ENCODE assay signal across 23 cellular contexts in genomic region chr3:44159901-44160300, GRCh38.
"Had no signal": no experiment of that assay in that cellular context is flagged by ENCODE, and none has a peak within 500 bp of the region (broad histone marks: within the 10 kb centered on the region; RNA-seq: fewer than 3 reads in every experiment).

No MANE protein-coding gene starts in this region.

- H3K27me3 ChIP-seq: colonic mucosa, gastrocnemius medialis had no signal

- ATAC-seq: effector memory CD8-positive, alpha-beta T cell; esophagus mucosa; foreskin keratinocyte; gastrocnemius medialis; gastroesophageal sphincter had no signal

- H3K9me3 ChIP-seq: colonic mucosa, esophagus squamous epithelium, gastrocnemius medialis, gastroesophageal sphincter had no signal

- H3K27ac Mint-ChIP-seq: dendritic cell treated with granulocyte-macrophage colony-stimulating factor and Interleukin-4, amounts not matched to agents 40 ng/mL and 50 ng/mL, for 4 days; effector memory CD8-positive, alpha-beta T cell; endodermal cell had no signal

- H3K9me3 Mint-ChIP-seq: dendritic cell treated with granulocyte-macrophage colony-stimulating factor and Interleukin-4, amounts not matched to agents 40 ng/mL and 50 ng/mL, for 4 days; effector memory CD8-positive, alpha-beta T cell; endodermal cell had no signal

- H3K27ac ChIP-seq: colonic mucosa, coronary artery, dorsolateral prefrontal cortex, epithelial cell of prostate, esophagus squamous epithelium, foreskin keratinocyte, gastrocnemius medialis, gastroesophageal sphincter had no signal

- H3K4me3 ChIP-seq: colonic mucosa, coronary artery, dorsolateral prefrontal cortex, esophagus squamous epithelium, gastrocnemius medialis, gastroesophageal sphincter had no signal

- H3K4me1 Mint-ChIP-seq: endodermal cell had no signal

- H3K36me3 ChIP-seq: colonic mucosa, esophagus squamous epithelium, gastrocnemius medialis, gastroesophageal sphincter had no signal

- DNase-seq: cerebellar nuclear complex; colonic mucosa; cortex of kidney; dermis blood vessel endothelial cell; dorsolateral prefrontal cortex; effector CD4-positive, alpha-beta T cell; effector CD8-positive, alpha-beta T cell; effector memory CD4-positive, alpha-beta T cell; effector memory CD8-positive, alpha-beta T cell; endodermal cell; erythroblast; esophagus squamous epithelium; foreskin fibroblast; foreskin keratinocyte; foreskin melanocyte; gastrocnemius medialis; glutamatergic neuron; head of caudate nucleus had no signal

- H3K4me1 ChIP-seq: colonic mucosa, esophagus squamous epithelium, foreskin keratinocyte, gastrocnemius medialis, gastroesophageal sphincter had no signal

- H3K4me3 Mint-ChIP-seq: dendritic cell treated with granulocyte-macrophage colony-stimulating factor and Interleukin-4, amounts not matched to agents 40 ng/mL and 50 ng/mL, for 4 days; effector memory CD8-positive, alpha-beta T cell; endodermal cell had no signal
